ENCODE assay signal across 19 cellular contexts in the genomic region with DNA sequence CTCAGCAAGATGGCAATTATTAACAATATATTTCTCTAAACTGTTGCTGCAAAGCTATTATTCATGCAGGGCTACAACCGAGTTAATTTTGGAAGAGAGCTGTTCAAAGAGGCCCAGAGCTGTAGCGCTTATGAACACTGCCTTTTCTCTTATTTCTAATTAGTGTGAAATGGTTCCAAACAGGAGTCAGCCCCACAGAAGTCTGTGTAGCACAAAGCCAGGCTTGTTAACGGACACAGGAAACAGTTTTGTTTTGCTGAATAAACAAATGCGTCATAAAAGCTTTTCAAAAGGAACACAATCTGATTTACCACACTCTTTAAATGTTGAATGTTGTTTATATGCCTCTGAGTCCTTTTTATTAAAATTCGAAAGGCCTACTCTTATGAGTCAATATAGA.
DNase-seq lines count a peak whose midpoint lies in the region; ATAC-seq and TF ChIP-seq lines count a peak whose summit lies in the region.
"Had no signal": no experiment of that assay in that cellular context is flagged by ENCODE, and none has a peak within 500 bp of the region (broad histone marks: within the 10 kb centered on the region; RNA-seq: fewer than 3 reads in every experiment).

No MANE protein-coding gene starts in this region.

- H3K4ac ChIP-seq in neuronal stem cell (ENCODE audit: low read length), result no peak overlapping the region

- no peak overlapping the region for H3K4me2 ChIP-seq in neuronal stem cell (ENCODE audit: insufficient read depth, low read length, poor library complexity, severe bottlenecking)

- no peak overlapping the region for H2BK12ac ChIP-seq in neuronal stem cell (ENCODE audit: low read length)

- H2BK15ac ChIP-seq in neuronal stem cell (ENCODE audit: low read length), result no peak overlapping the region

- intact Hi-C loops in dorsolateral prefrontal cortex (cut with DNase I), result no loop called here

- H3K4me3 ChIP-seq in dorsolateral prefrontal cortex (peak overlapping the region in 30 of 59 donors; percentile 1 to 49 (median 16)), neuronal stem cell (ENCODE audit: low read length in 2 of 2) (no peak overlapping the region)
- H3K4me3 ChIP-seq: ascending aorta, esophagus squamous epithelium, GM12878, uterus had no signal

- no peaks in the 10 kb centered on the region for H3K9me3 ChIP-seq in neuronal stem cell (replicated peaks in 1 of 2; ENCODE audit: control insufficient read depth in 2 of 2, insufficient read depth in 1 of 2, low read depth in 1 of 2, low read length in 2 of 2)
- H3K9me3 ChIP-seq: ascending aorta, esophagus squamous epithelium, uterus had no signal

- H2BK5ac ChIP-seq in neuronal stem cell (ENCODE audit: low read length), result no peak overlapping the region

- no peaks in the 10 kb centered on the region for H3K79me1 ChIP-seq in neuronal stem cell (ENCODE audit: low read depth, low read length)

- H2AK5ac ChIP-seq in neuronal stem cell (ENCODE audit: low read depth, low read length), result no peak overlapping the region

- no peak overlapping the region for H2BK120ac ChIP-seq in neuronal stem cell (ENCODE audit: low read depth, low read length)

- no peak overlapping the region for H3K9ac ChIP-seq in neuronal stem cell (ENCODE audit: low read depth, low read length, poor library complexity)

- peaks cover 0 to 6% of the 10 kb centered on the region in 2 donors for H3K4me1 ChIP-seq in neuronal stem cell (ENCODE audit: control insufficient read depth in 2 of 2, insufficient read depth in 1 of 2, low read depth in 1 of 2, low read length in 2 of 2)
- H3K4me1 ChIP-seq: ascending aorta, esophagus squamous epithelium, uterus had no signal

- H2AFZ ChIP-seq in neuronal stem cell (ENCODE audit: low read length), result peak overlapping the region; percentile 80

- H3K14ac ChIP-seq in neuronal stem cell (ENCODE audit: low read length), result no peak overlapping the region

- H3K23ac ChIP-seq in neuronal stem cell (ENCODE audit: low read depth, low read length, poor library complexity), result no peak overlapping the region

- H3K27me3 ChIP-seq in dorsolateral prefrontal cortex (no peaks in the 10 kb centered on the region), neuronal stem cell (ENCODE audit: control insufficient read depth in 3 of 3, insufficient read depth in 3 of 3, low read depth in 1 of 3, low read length in 3 of 3) (no peaks in the 10 kb centered on the region)
- H3K27me3 ChIP-seq: ascending aorta, uterus had no signal

- WGBS in neuronal stem cell (ENCODE audit: extremely low coverage in 2 of 2, insufficient read length in 2 of 2, insufficient replicate concordance in 1 of 2), 2 donors, result no CpG with 5 or more reads among the region's 5 CpGs

- no peak overlapping the region for H4K8ac ChIP-seq in neuronal stem cell (ENCODE audit: low read depth, low read length)

- no peak overlapping the region for H3K18ac ChIP-seq in neuronal stem cell (ENCODE audit: low read length)

- H4K91ac ChIP-seq in neuronal stem cell (ENCODE audit: low read depth, low read length, poor library complexity), result no peak overlapping the region

- peak; percentile 67 for DNase-seq in NCI-H1092 (lab: John Stamatoyannopoulos, UW)
- DNase-seq in NCI-H748 treated with DMSO at 0.1 percent for 48 hours (lab: John Stamatoyannopoulos, UW), result peak; percentile 77
- peak in 2 of 10 donors; percentile 12 to 26 for DNase-seq in dorsolateral prefrontal cortex
- no peak for DNase-seq in neuronal stem cell (ENCODE audit: low spot score)
- no peak for DNase-seq in DMS114 treated with DMSO at 0.1 percent for 48 hours (lab: John Stamatoyannopoulos, UW; ENCODE audit: unreplicated experiment)
- DNase-seq: activated gamma-delta T cell treated with Interleukin-2 at 50 U/mL for 16 hours; dermis blood vessel endothelial cell; EL; esophagus squamous epithelium; HFFc6; KBM-7; posterior cingulate gyrus; stimulated activated naive CD8-positive, alpha-beta T cell treated with anti-CD3 and anti-CD28 coated beads, Interleukin-15, amount 100 ng/mL, for 72 hours; uterus had no signal

- H3K27ac ChIP-seq in dorsolateral prefrontal cortex (peak overlapping the region in 26 of 59 donors; percentile 0 to 61 (median 21)), neuronal stem cell (replicated peaks; ENCODE audit: low read length) (no peak overlapping the region)
- H3K27ac ChIP-seq: ascending aorta, C4-2B, esophagus squamous epithelium, uterus had no signal

- ATAC-seq in HG03097 (IDR thresholded peaks at IDR 0.05; ENCODE audit: low FRiP score, unreplicated experiment) (no peak), HG02840 (IDR thresholded peaks at IDR 0.05; ENCODE audit: low FRiP score, unreplicated experiment) (no peak)
- ATAC-seq: GM12878; stimulated activated naive CD8-positive, alpha-beta T cell treated with anti-CD3 and anti-CD28 coated beads, Interleukin-15, amount 100 ng/mL, for 72 hours had no signal

- peak in 1 of 56 donors; percentile 12 for TF ChIP-seq CTCF in dorsolateral prefrontal cortex (IDR thresholded peaks at IDR 0.05 in 54 of 56, conservative IDR thresholded peaks at IDR 0.05 in 2 of 56; ENCODE audit: low read depth in 1 of 56, partially characterized antibody in 56 of 56)

- no peaks in the 10 kb centered on the region for H3K36me3 ChIP-seq in neuronal stem cell (replicated peaks in 1 of 2; ENCODE audit: control insufficient read depth in 2 of 2, insufficient read depth in 2 of 2, low read length in 2 of 2)
- H3K36me3 ChIP-seq: ascending aorta, esophagus squamous epithelium, uterus had no signal

Comparison
In these comparisons a context has a peak if more than half of its experiments do, and no peak if none do; other contexts are left out.
1. DNase-seq: peak in NCI-H1092 (single experiment) and NCI-H748 treated with DMSO at 0.1 percent for 48 hours (single experiment); none in neuronal stem cell (single experiment) and DMS114 treated with DMSO at 0.1 percent for 48 hours (single experiment).
2. H3K4me3 ChIP-seq: peak in dorsolateral prefrontal cortex (30 of 59); none in neuronal stem cell (0 of 2).